In the genomic region with DNA sequence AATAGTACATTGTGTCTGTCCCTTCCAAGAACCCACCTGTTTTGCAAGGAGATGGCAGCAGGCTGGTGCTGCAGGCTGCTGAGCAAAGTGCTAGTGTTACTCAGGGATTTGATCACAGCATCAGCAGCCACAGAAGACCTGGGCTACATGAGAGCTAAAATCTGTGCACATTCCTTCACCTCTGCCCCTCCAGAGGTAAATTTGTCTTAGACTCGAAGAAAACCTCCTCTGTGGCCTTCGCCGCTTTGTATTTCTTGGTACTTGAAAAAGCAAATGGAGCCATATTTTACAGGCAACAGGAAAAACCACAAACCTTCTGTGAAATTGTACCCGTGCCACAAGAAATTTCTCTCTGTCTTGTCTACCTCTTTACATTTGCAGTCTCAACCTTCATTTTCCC, we compare ENCODE assay signal across 21 cellular contexts.
"Had no signal": no experiment of that assay in that cellular context is flagged by ENCODE, and none has a peak within 500 bp of the region (broad histone marks: within the 10 kb centered on the region; RNA-seq: fewer than 3 reads in every experiment).

No MANE protein-coding gene starts in this region.

- ATAC-seq: left cardiac atrium; left lung; lower lobe of right lung; natural killer cell treated with Interleukin-12 subunit alpha and Interleukin-12 subunit beta and Interleukin-15 and Interleukin-18, amount 100 ng/mL, for 72 hours; right lobe of liver; stimulated activated memory B cell treated with anti-CD40 and anti-IgM and Interleukin-4, amounts not matched to agents 10 μg/mL and 1 μg/mL and 100 μg/mL, for 72 hours; stimulated activated naive CD8-positive, alpha-beta T cell treated with anti-CD3 and anti-CD28 coated beads, Interleukin-15, amount 100 ng/mL, for 72 hours had no signal

- H3K36me3 ChIP-seq: left lung, lower lobe of right lung, right atrium auricular region, right lobe of liver, tibial nerve, uterus had no signal

- H3K4me2 ChIP-seq: smooth muscle cell had no signal

- H3K4me1 ChIP-seq: left lung, lower lobe of right lung, parathyroid adenoma, right atrium auricular region, right lobe of liver, tibial nerve, uterus had no signal

- H3K79me2 ChIP-seq: parathyroid adenoma had no signal

- H3K9ac ChIP-seq: parathyroid adenoma had no signal

- H3K27ac ChIP-seq: left lung, lower lobe of right lung, parathyroid adenoma, right atrium auricular region, right lobe of liver, tibial nerve, uterus had no signal

- H3K4me3 ChIP-seq: left lung, lower lobe of right lung, right atrium auricular region, right lobe of liver, smooth muscle cell, tibial nerve, uterus had no signal

- H2AFZ ChIP-seq: parathyroid adenoma had no signal

- DNase-seq: hippocampal formation; kidney glomerular epithelial cell; left cardiac atrium; left lung; lower lobe of right lung; mesenchymal stem cell; right lobe of liver; stimulated activated CD4-positive, alpha-beta T cell treated with anti-CD3 and anti-CD28 coated beads, Interleukin-1b, Interleukin-23, amount 100 ng/mL, for 48 hours; stimulated activated CD4-positive, alpha-beta T cell treated with anti-CD3 and anti-CD28 coated beads, Interleukin-2, amount 100 ng/mL, for 48 hours; stimulated activated CD4-positive, alpha-beta T cell treated with anti-CD3 and anti-CD28 coated beads, Interleukin-4, amount 100 ng/mL, for 4 hours; stimulated activated CD8-positive, alpha-beta memory T cell treated with anti-CD3 and anti-CD28 coated beads, Interleukin-4, amount 100 ng/mL, for 48 hours; stimulated activated naive CD4-positive, alpha-beta T cell treated with Interleukin-2 at 50 U/mL for 16 hours; stimulated activated naive CD8-positive, alpha-beta T cell treated with anti-CD3 and anti-CD28 coated beads, Interleukin-15, amount 100 ng/mL, for 72 hours; substantia nigra; uterus had no signal

- H3K27me3 ChIP-seq: left lung, right atrium auricular region, right lobe of liver, tibial nerve, uterus had no signal

- H3K9me3 ChIP-seq: lower lobe of right lung, right atrium auricular region, right lobe of liver, tibial nerve, uterus had no signal
